ENCODE assay signal across 20 cellular contexts in genomic region chr3:122353901-122354401, GRCh38. TPM values are rescaled to one million over a fixed set of nuclear protein-coding genes. Genes with fewer than 3 reads are reported as not detected.
DNase-seq lines count a peak whose midpoint lies in the region; ATAC-seq and TF ChIP-seq lines count a peak whose summit lies in the region.
"Had no signal": no experiment of that assay in that cellular context is flagged by ENCODE, and none has a peak within 500 bp of the region (broad histone marks: within the 10 kb centered on the region; RNA-seq: fewer than 3 reads in every experiment).

No MANE protein-coding gene starts in this region.

- DNase-seq in SKM-1 treated with dmso at 0.1 percent for 144 hours (lab: John Stamatoyannopoulos, UW; ENCODE audit: unreplicated experiment): peak; percentile 10
- no peak for DNase-seq in SKM-1 (lab: John Stamatoyannopoulos, UW; ENCODE audit: unreplicated experiment)
- no peak for DNase-seq in Panc1 (ENCODE audit: low read depth, low spot score)
- DNase-seq in epithelial cell of prostate (ENCODE audit: low read depth, low spot score): no peak
- no peak for DNase-seq in type B pancreatic cell (ENCODE audit: extremely low spot score, unreplicated experiment)
- DNase-seq: CD8-positive, alpha-beta memory T cell; DMS79 treated with DMSO at 0.1 percent for 48 hours; NCI-H1436; NCI-H2029; NCI-H2171; NCI-H774; Peyer's patch had no signal

- no peak overlapping the region for H3K4me3 ChIP-seq in Panc1 (ENCODE audit: low read depth in 2 of 2, low read length in 2 of 2)
- no peak overlapping the region for H3K4me3 ChIP-seq in gastroesophageal sphincter
- H3K4me3 ChIP-seq: BLaER1, Peyer's patch had no signal

- peak overlapping the region; percentile 92 for H3K27ac Mint-ChIP-seq in type B pancreatic cell
- H3K27ac Mint-ChIP-seq: CD8-positive, alpha-beta memory T cell had no signal

- H3K4me3 Mint-ChIP-seq in type B pancreatic cell: no peak overlapping the region
- H3K4me3 Mint-ChIP-seq: CD8-positive, alpha-beta memory T cell had no signal

- no peaks in the 10 kb centered on the region for H3K36me3 Mint-ChIP-seq in type B pancreatic cell

- TF ChIP-seq CTCF in Panc1 (IDR thresholded peaks at IDR 0.05) (0 out of 2 replicates have a peak, but pooled peaks have one; percentile 10), type B pancreatic cell (conservative IDR thresholded peaks at IDR 0.05) (no peak), gastroesophageal sphincter (IDR thresholded peaks at IDR 0.05) (no peak)

- no peaks in the 10 kb centered on the region for H3K27me3 ChIP-seq in Panc1 (ENCODE audit: control insufficient read depth, insufficient read depth, low read length)
- H3K27me3 ChIP-seq in gastroesophageal sphincter: no peaks in the 10 kb centered on the region
- H3K27me3 ChIP-seq: BLaER1, Peyer's patch had no signal

- POLR2A ChIA-PET in Panc1 (lab: Charles Lee): no interaction called here

- ATAC-seq in Panc1 (no peak), gastroesophageal sphincter (no peak), GM21390 (IDR thresholded peaks at IDR 0.05; ENCODE audit: unreplicated experiment) (no peak)
- no peak for ATAC-seq in activated CD4-positive, CD25-positive, alpha-beta regulatory T cell treated with anti-CD3 and anti-CD28 coated beads, Interleukin-2, amount 50 U/mL, for 24 hours
- ATAC-seq: Right ventricle myocardium inferior had no signal

- H3K36me3 ChIP-seq in Panc1 (ENCODE audit: control insufficient read depth, insufficient read depth, low read length): peaks cover 1% of the 10 kb centered on the region; the same call in 1 of the 2 replicates
- peaks cover 0 to 12% of the 10 kb centered on the region in 2 donors for H3K36me3 ChIP-seq in gastroesophageal sphincter

- 92% methylated on average over 1 of the region's 1 CpG; no CpG with 5 or more reads in 1 of the 2 donors for WGBS in gastroesophageal sphincter (ENCODE audit: low coverage in 1 of 2), 2 donors

- H3K9me3 Mint-ChIP-seq in type B pancreatic cell: no peaks in the 10 kb centered on the region
- H3K9me3 Mint-ChIP-seq: CD8-positive, alpha-beta memory T cell had no signal

- no peaks in the 10 kb centered on the region for H3K4me1 Mint-ChIP-seq in type B pancreatic cell (ENCODE audit: unreplicated experiment)
- H3K4me1 Mint-ChIP-seq: CD8-positive, alpha-beta memory T cell had no signal

- H3K27ac ChIP-seq in Panc1 (ENCODE audit: low read length): no peak overlapping the region
- H3K27ac ChIP-seq in epithelial cell of prostate: peak overlapping the region; percentile 65
- H3K27ac ChIP-seq in gastroesophageal sphincter: no peak overlapping the region
- H3K27ac ChIP-seq: BLaER1, Peyer's patch had no signal

- no peak for TF ChIP-seq POLR2A in gastroesophageal sphincter (IDR thresholded peaks at IDR 0.05)

- CTCF ChIA-PET in Panc1 (lab: Charles Lee): interaction anchor here (0.6 kb wide), 1 partner anchor 832 kb away, joined by 3 read pairs; no protein-coding TSS in a partner anchor

- no TSS peak for BruUV-seq in Panc1 (replicated peaks; lab: Mats Ljungman, UMichigan)

- H3K9me3 ChIP-seq in Panc1 (ENCODE audit: control insufficient read depth, insufficient read depth, low read depth, low read length): no peaks in the 10 kb centered on the region
- H3K9me3 ChIP-seq in gastroesophageal sphincter: no peaks in the 10 kb centered on the region
- H3K9me3 ChIP-seq: BLaER1, Peyer's patch had no signal

- intact Hi-C loops in Panc1 (cut with micrococcal nuclease; ENCODE audit: unreplicated experiment): no loop called here

- TF ChIP-seq EP300 in gastroesophageal sphincter (IDR thresholded peaks at IDR 0.05): no peak

- no peaks in the 10 kb centered on the region for H3K4me1 ChIP-seq in Panc1 (ENCODE audit: control insufficient read depth, insufficient read depth, low read length)
- H3K4me1 ChIP-seq in gastroesophageal sphincter: no peaks in the 10 kb centered on the region
- H3K4me1 ChIP-seq: BLaER1, Peyer's patch had no signal

- H3K27me3 Mint-ChIP-seq in type B pancreatic cell: no peaks in the 10 kb centered on the region

- in situ Hi-C loops in Panc1 (cut with HindIII; ENCODE audit: low pct_unique_long_range_greater_than_20kb, low sequenced_read_pairs): no loop called here

RNA-seq across cellular contexts. Expression of gene CSTA, which starts 28.9 kb away (rescaled TPM):
- total RNA-seq in Panc1 (2021; ENCODE audit: unreplicated experiment) (not detected), type B pancreatic cell (ENCODE audit: low replicate concordance) (39.5 and 99.3 TPM in 2 replicates), gastroesophageal sphincter (10 to 100 TPM in 1 of 4 donors, 1 to 10 TPM in 2, under 1 TPM in 1; 0.69 to 95.6 (median 5.3) TPM)
- 0.30 TPM for polyA plus RNA-seq in Panc1 (2012; ENCODE audit: insufficient read length)
- total RNA-seq: A172, G401, H1, Peyer's patch had no signal
- polyA plus RNA-seq: CD8-positive, alpha-beta memory T cell; H1 had no signal

RNA-seq across cellular contexts. Expression of gene MIX23, which starts 29.1 kb away (rescaled TPM):
- total RNA-seq in Panc1 (2021; ENCODE audit: unreplicated experiment) (61.7 TPM), type B pancreatic cell (ENCODE audit: low replicate concordance) (39.8 and 44.9 TPM in 2 replicates), gastroesophageal sphincter (10 to 100 TPM in 3 of 4 donors, 1 to 10 TPM in 1; 8.2 to 23.8 (median 16.1) TPM)
- 31.3 TPM for polyA plus RNA-seq in Panc1 (2012; ENCODE audit: insufficient read length)

RNA-seq across cellular contexts. Expression of gene FAM162A, which starts 30.0 kb away (rescaled TPM):
- total RNA-seq in Panc1 (2021; ENCODE audit: unreplicated experiment) (59.6 TPM), type B pancreatic cell (ENCODE audit: low replicate concordance) (68.8 and 230 TPM in 2 replicates), gastroesophageal sphincter (10 to 100 TPM; 32.7 to 46.5 (median 43.7) TPM)
- 92.9 TPM for polyA plus RNA-seq in Panc1 (2012; ENCODE audit: insufficient read length)
